Comparison of ENCODE assay signal across 1 cellular context in the genomic region with DNA sequence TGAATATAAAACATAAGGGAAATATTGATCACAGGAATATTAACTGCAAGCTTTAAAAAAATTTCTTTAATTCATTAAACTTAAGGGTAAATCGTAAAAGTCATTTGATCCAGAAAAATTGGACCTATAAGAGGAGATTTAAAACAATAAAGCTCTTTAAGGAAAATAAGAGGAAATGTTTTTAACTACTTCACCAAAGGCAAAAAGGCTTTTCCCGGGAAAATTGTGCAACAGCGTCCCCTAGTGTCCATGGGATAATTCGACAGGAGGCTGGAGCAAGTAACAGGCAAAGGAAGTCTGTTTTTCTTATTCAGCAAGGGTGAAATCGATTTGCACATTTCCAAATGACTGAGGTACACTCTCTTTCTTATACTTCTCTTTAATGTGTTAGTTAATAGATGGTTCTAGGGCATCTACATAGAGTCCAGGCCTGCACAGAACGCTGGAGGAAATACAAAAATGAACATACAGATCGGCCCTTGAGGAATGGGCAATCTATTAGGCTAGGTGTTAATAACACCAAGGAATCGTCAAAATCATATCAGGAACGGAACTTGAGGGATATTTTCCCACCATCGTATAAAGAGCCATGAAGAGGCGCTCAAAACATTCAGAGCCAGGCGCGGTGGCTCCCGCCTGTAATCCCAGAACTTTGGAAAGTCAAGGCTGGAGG.
TF ChIP-seq lines count a peak whose summit lies in the region.

No MANE protein-coding gene starts in this region.

TF ChIP-seq in GM23338, 12 proteins besides CTCF, POLR2A, EP300 and RAD21 (continued from another document):
- TF ChIP-seq STAT1 (IDR thresholded peaks at IDR 0.05; ENCODE audit: unreplicated experiment) = no peak
- TF ChIP-seq CREB1 (CRISPR knock-in tag; IDR thresholded peaks at IDR 0.05; ENCODE audit: low read depth) = no peak
- TF ChIP-seq, protein P1, sequence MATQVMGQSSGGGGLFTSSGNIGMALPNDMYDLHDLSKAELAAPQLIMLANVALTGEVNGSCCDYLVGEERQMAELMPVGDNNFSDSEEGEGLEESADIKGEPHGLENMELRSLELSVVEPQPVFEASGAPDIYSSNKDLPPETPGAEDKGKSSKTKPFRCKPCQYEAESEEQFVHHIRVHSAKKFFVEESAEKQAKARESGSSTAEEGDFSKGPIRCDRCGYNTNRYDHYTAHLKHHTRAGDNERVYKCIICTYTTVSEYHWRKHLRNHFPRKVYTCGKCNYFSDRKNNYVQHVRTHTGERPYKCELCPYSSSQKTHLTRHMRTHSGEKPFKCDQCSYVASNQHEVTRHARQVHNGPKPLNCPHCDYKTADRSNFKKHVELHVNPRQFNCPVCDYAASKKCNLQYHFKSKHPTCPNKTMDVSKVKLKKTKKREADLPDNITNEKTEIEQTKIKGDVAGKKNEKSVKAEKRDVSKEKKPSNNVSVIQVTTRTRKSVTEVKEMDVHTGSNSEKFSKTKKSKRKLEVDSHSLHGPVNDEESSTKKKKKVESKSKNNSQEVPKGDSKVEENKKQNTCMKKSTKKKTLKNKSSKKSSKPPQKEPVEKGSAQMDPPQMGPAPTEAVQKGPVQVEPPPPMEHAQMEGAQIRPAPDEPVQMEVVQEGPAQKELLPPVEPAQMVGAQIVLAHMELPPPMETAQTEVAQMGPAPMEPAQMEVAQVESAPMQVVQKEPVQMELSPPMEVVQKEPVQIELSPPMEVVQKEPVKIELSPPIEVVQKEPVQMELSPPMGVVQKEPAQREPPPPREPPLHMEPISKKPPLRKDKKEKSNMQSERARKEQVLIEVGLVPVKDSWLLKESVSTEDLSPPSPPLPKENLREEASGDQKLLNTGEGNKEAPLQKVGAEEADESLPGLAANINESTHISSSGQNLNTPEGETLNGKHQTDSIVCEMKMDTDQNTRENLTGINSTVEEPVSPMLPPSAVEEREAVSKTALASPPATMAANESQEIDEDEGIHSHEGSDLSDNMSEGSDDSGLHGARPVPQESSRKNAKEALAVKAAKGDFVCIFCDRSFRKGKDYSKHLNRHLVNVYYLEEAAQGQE (IDR thresholded peaks at IDR 0.05; ENCODE audit: unreplicated experiment) = no peak
- no peak for TF ChIP-seq EZH2 (IDR thresholded peaks at IDR 0.05; ENCODE audit: low read depth, unreplicated experiment)
- TF ChIP-seq EZH2phosphoT487 (IDR thresholded peaks at IDR 0.05; ENCODE audit: unreplicated experiment) = no peak
- TF ChIP-seq ZNF331 (CRISPR knock-in tag; IDR thresholded peaks at IDR 0.05; ENCODE audit: low read depth) = no peak
- no peak for TF ChIP-seq JUNB (IDR thresholded peaks at IDR 0.05; ENCODE audit: unreplicated experiment)
- no peak for TF ChIP-seq NANOG (IDR thresholded peaks at IDR 0.05; ENCODE audit: borderline replicate concordance)
- TF ChIP-seq ZNF114 (CRISPR knock-in tag; IDR thresholded peaks at IDR 0.05) = no peak
- no peak for TF ChIP-seq POLR2AphosphoS5 (IDR thresholded peaks at IDR 0.05; ENCODE audit: low read depth)
